10 cellular contexts compared by ENCODE assay signal in the genomic region with DNA sequence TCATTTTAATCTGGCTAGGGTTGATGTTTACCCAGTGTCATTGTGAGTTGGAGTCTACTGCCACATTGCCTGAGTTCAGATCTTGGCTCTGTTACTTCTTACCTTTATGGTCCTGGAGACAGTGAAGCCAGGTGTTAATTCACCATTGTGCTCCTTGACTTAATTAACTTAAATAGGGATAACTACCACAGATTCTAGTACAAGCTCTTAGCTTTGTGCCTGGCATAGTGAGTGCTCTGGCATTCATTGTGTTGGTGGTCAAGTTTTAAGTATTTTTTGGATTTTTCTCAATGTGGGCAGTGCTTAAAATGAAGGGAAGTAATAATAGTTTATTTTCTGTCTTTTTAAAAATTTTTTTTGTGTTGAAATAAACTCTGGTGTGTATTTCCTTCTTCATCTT. TPM values are rescaled to one million over a fixed set of nuclear protein-coding genes. Genes with fewer than 3 reads are reported as not detected.
A peak's percentile ranks its signal among the peaks of the same experiment; 100 is the strongest.
DNase-seq lines count a peak whose midpoint lies in the region; FAIRE-seq and TF ChIP-seq lines count a peak whose summit lies in the region.
"Had no signal": no experiment of that assay in that cellular context is flagged by ENCODE, and none has a peak within 500 bp of the region (broad histone marks: within the 10 kb centered on the region; RNA-seq: fewer than 3 reads in every experiment).

No MANE protein-coding gene starts in this region.

- no peaks in the 10 kb centered on the region for H3K9me2 ChIP-seq in OCI-LY7 (ENCODE audit: insufficient read depth, low read length)

- H3K9ac ChIP-seq in H1 (replicated peaks in 1 of 4; ENCODE audit: extremely low read depth in 1 of 4, low read depth in 3 of 4, low read length in 3 of 4), result no peak overlapping the region

- peaks cover 85% of the 10 kb centered on the region for H3K36me3 ChIP-seq in OCI-LY7 (ENCODE audit: insufficient read depth, low read length)
- H3K36me3 ChIP-seq in H1 (ENCODE audit: control insufficient read depth in 2 of 4, insufficient read depth in 4 of 4, low read length in 3 of 4), result peaks cover 5 to 49% (median 7%) of the 10 kb centered on the region in 4 experiments; a peak in 6 of 8 replicates
- H3K36me3 ChIP-seq in osteoblast (ENCODE audit: insufficient read depth, low read length), result peaks cover 59% of the 10 kb centered on the region

- CTCF ChIA-PET in OCI-LY7 (lab: Charles Lee; ENCODE audit: unreplicated experiment), result no interaction called here
- CTCF ChIA-PET in H1 (lab: Charles Lee; ENCODE audit: partially characterized antibody), result interaction anchor here (1.1 kb wide), 1 partner anchor 162 kb away, joined by 3 read pairs; no protein-coding TSS in a partner anchor
- CTCF ChIA-PET in RWPE1 (lab: Yijun Ruan, JAX), result no interaction called here

- POLR2A ChIA-PET in OCI-LY7 (lab: Charles Lee) (interaction anchor here (0.6 kb wide), 1 partner anchor 127 kb away, joined by 5 read pairs; no protein-coding TSS in a partner anchor), H1 (lab: Charles Lee; ENCODE audit: partially characterized antibody) (interaction anchor here (1.1 to 9.2 kb wide), 3 partner anchors 15 to 161 kb away, joined by 3 to 94 read pairs (median 3); no protein-coding TSS in a partner anchor), RWPE1 (lab: Yijun Ruan, JAX; ENCODE audit: low non-redundant PET) (no interaction called here)

- 0 out of 2 replicates have a peak overlapping the region, but pooled peaks have one; percentile 67 for H3K4me3 ChIP-seq in GM12865 (ENCODE audit: low read depth, low read length)
- H3K4me3 ChIP-seq in OCI-LY7 (ENCODE audit: low read depth, low read length, poor library complexity, severe bottlenecking), result peak overlapping the region; percentile 92
- H3K4me3 ChIP-seq in H1 (ENCODE audit: extremely low read depth in 1 of 4, insufficient read depth in 2 of 4, low read depth in 3 of 4, low read length in 4 of 4), result peak overlapping the region in 1 of 4 experiments; percentile 85; a peak in 2 of 8 replicates
- H3K4me3 ChIP-seq in osteoblast (ENCODE audit: insufficient read depth, low read length), result no peak overlapping the region

- TF ChIP-seq CTCF in GM12865 (IDR thresholded peaks at IDR 0.05; ENCODE audit: insufficient read depth, low read depth, low read length, missing control alignments), result no peak
- no peak for TF ChIP-seq CTCF in OCI-LY7 (conservative IDR thresholded peaks at IDR 0.05; ENCODE audit: low read length)
- no peak for TF ChIP-seq CTCF in H1 (IDR thresholded peaks at IDR 0.05; ENCODE audit: control extremely low read depth in 1 of 3, insufficient read depth in 1 of 3, low read depth in 1 of 3, low read length in 3 of 3)
- TF ChIP-seq CTCF in osteoblast (IDR thresholded peaks at IDR 0.05; ENCODE audit: extremely low read depth, low read depth, low read length), result no peak
- TF ChIP-seq CTCF in RWPE1 (conservative IDR thresholded peaks at IDR 0.05; ENCODE audit: low read depth), result no peak

- TF ChIP-seq EP300 in H1 (IDR thresholded peaks at IDR 0.05; ENCODE audit: borderline replicate concordance in 1 of 2, low read depth in 2 of 2, low read length in 2 of 2), result no peak

- H3K14ac ChIP-seq in H1 (ENCODE audit: insufficient read length), result no peak overlapping the region

- H4K91ac ChIP-seq in H1 (replicated peaks; ENCODE audit: insufficient read length, low read length), result no peak overlapping the region

- H3K79me2 ChIP-seq in OCI-LY7 (ENCODE audit: insufficient read depth, low read depth, low read length) (peaks cover 94% of the 10 kb centered on the region), H1 (ENCODE audit: control insufficient read depth in 1 of 2, insufficient read depth in 2 of 2, low read length in 2 of 2) (peaks cover 64 to 91% of the 10 kb centered on the region in 2 experiments), osteoblast (ENCODE audit: insufficient read depth, low read length) (peaks cover 95% of the 10 kb centered on the region)

- H3K27me3 ChIP-seq in H1 (replicated peaks in 1 of 4; ENCODE audit: control insufficient read depth in 3 of 4, extremely low read depth in 1 of 4, insufficient read depth in 3 of 4, low read length in 3 of 4) (no peaks in the 10 kb centered on the region), osteoblast (ENCODE audit: insufficient read depth, low read length) (no peaks in the 10 kb centered on the region)

- no peak for TF ChIP-seq RAD21 in H1 (IDR thresholded peaks at IDR 0.05 in 1 of 2, conservative IDR thresholded peaks at IDR 0.05 in 1 of 2; ENCODE audit: low read depth in 2 of 2, low read length in 2 of 2)

- DNase-seq in GM12865 (ENCODE audit: low read depth) (no peak), OCI-LY7 (ENCODE audit: low spot score) (no peak), H1 (ENCODE audit: low read depth in 1 of 2, low spot score in 2 of 2) (no peak), osteoblast (ENCODE audit: insufficient read length, low spot score, missing footprints) (no peak), RWPE1 (ENCODE audit: low spot score) (no peak), DMS53 treated with DMSO at 0.1 percent for 48 hours (lab: John Stamatoyannopoulos, UW; ENCODE audit: unreplicated experiment) (no peak)
- DNase-seq in activated effector memory CD4-positive, alpha-beta T cell treated with Interleukin-2 at 50 U/mL for 16 hours, result no peak
- DNase-seq: NCI-H2029 treated with DMSO at 0.1 percent for 48 hours, Right ventricle myocardium superior had no signal

- no peak overlapping the region for H3K56ac ChIP-seq in H1 (replicated peaks; ENCODE audit: insufficient read length, low read depth, low read length)

- H2BK15ac ChIP-seq in H1 (ENCODE audit: low read length), result no peak overlapping the region

- H3K18ac ChIP-seq in H1 (ENCODE audit: extremely low read depth, low read length), result no peak overlapping the region

- no peak overlapping the region for H2BK12ac ChIP-seq in H1 (ENCODE audit: low read depth, low read length)

- intact Hi-C loops in OCI-LY7 (cut with micrococcal nuclease; ENCODE audit: unreplicated experiment), result loop anchor here (10.0 kb wide), 3 partner anchors 1649 to 1849 kb away; a partner anchor contains a TSS

- peak overlapping the region; percentile 89 for H3K4me2 ChIP-seq in OCI-LY7 (ENCODE audit: low read length)
- H3K4me2 ChIP-seq in H1 (ENCODE audit: insufficient read depth in 1 of 2, low read depth in 2 of 2, low read length in 2 of 2), result peak overlapping the region; percentile 22 to 95; a peak in 3 of 4 replicates
- peak overlapping the region; percentile 99 for H3K4me2 ChIP-seq in osteoblast (ENCODE audit: insufficient read depth, low read length)

- no peak overlapping the region for H3K4ac ChIP-seq in H1 (replicated peaks; ENCODE audit: insufficient read length, low read depth, low read length)

- H4K8ac ChIP-seq in H1 (ENCODE audit: extremely low read depth, insufficient read depth, low read length), result no peak overlapping the region

- no peak for TF ChIP-seq POLR2A in H1 (IDR thresholded peaks at IDR 0.05; ENCODE audit: control extremely low read depth in 1 of 2, low read depth in 2 of 2, low read length in 2 of 2)

- no peak overlapping the region for H2BK120ac ChIP-seq in H1 (replicated peaks; ENCODE audit: low read depth, low read length)

- H3K79me1 ChIP-seq in H1 (ENCODE audit: low read depth, low read length), result no peaks in the 10 kb centered on the region; the same call in 1 of the 2 replicates

- no peak overlapping the region for H4K5ac ChIP-seq in H1 (ENCODE audit: insufficient read length, low read depth, low read length)

- H3K23ac ChIP-seq in H1 (ENCODE audit: insufficient read length), result no peak overlapping the region

- no peak overlapping the region for H3K27ac ChIP-seq in OCI-LY7 (ENCODE audit: low read depth, low read length, poor library complexity, severe bottlenecking)
- no peak overlapping the region for H3K27ac ChIP-seq in H1 (ENCODE audit: low read depth, low read length)
- peak overlapping the region; percentile 46 for H3K27ac ChIP-seq in osteoblast (ENCODE audit: low read depth, low read length)
- no peak overlapping the region for H3K27ac ChIP-seq in RWPE1

- no peak overlapping the region for H2AK5ac ChIP-seq in H1 (ENCODE audit: low read depth, low read length)

- peaks cover 66% of the 10 kb centered on the region for H4K20me1 ChIP-seq in OCI-LY7 (ENCODE audit: insufficient read depth, low read length)
- peaks cover 36 to 38% of the 10 kb centered on the region in 2 experiments for H4K20me1 ChIP-seq in H1 (replicated peaks in 1 of 2; ENCODE audit: control insufficient read depth in 1 of 2, insufficient read depth in 2 of 2, low read length in 2 of 2)
- peaks cover 81% of the 10 kb centered on the region for H4K20me1 ChIP-seq in osteoblast (ENCODE audit: insufficient read depth, low read length)

- H3K4me1 ChIP-seq in OCI-LY7 (ENCODE audit: insufficient read depth, low read length, poor library complexity, severe bottlenecking) (peaks cover 61% of the 10 kb centered on the region), H1 (replicated peaks in 1 of 4; ENCODE audit: control insufficient read depth in 3 of 4, insufficient read depth in 4 of 4, low read length in 3 of 4) (peaks cover 0 to 9% (median 5%) of the 10 kb centered on the region in 4 experiments; a peak in 5 of 7 replicates), osteoblast (ENCODE audit: insufficient read depth, low read length) (peaks cover 66% of the 10 kb centered on the region)

- no peak for FAIRE-seq in H1 (lab: Jason Lieb, UNC)
- FAIRE-seq: G401.6 had no signal

- no peak overlapping the region for H2BK5ac ChIP-seq in H1 (ENCODE audit: low read depth, low read length)

- no peak overlapping the region for H2AFZ ChIP-seq in OCI-LY7 (ENCODE audit: low read length)
- H2AFZ ChIP-seq in H1 (ENCODE audit: low read length), result no peak overlapping the region
- no peak overlapping the region for H2AFZ ChIP-seq in osteoblast (ENCODE audit: low read length)

- H3K9me3 ChIP-seq in OCI-LY7 (ENCODE audit: low read length), result no peaks in the 10 kb centered on the region
- H3K9me3 ChIP-seq in H1 (ENCODE audit: insufficient read depth in 2 of 2, low read depth in 1 of 2, low read length in 1 of 2), result no peaks in the 10 kb centered on the region
- no peaks in the 10 kb centered on the region for H3K9me3 ChIP-seq in osteoblast (ENCODE audit: low read depth, low read length)

- BruUV-seq in OCI-LY7 (replicated peaks; lab: Mats Ljungman, UMichigan), result no TSS peak

- no peak overlapping the region for H2BK20ac ChIP-seq in H1 (ENCODE audit: low read length)

- H3K23me2 ChIP-seq in H1 (ENCODE audit: low read depth, low read length), result peaks cover 7% of the 10 kb centered on the region

RNA-seq across cellular contexts. Expression of a gene that starts 4.6 kb away (rescaled TPM):
- 50.9 and 51.5 TPM in 2 replicates for total RNA-seq in OCI-LY7 (2014; rRNA removed; shearing (Covaris generic))
- total RNA-seq in OCI-LY7 (2022) (71.5 and 77.9 TPM in 2 replicates), osteoblast (86.3 and 93.4 TPM in 2 replicates)
- total RNA-seq in H1 (2021; fragmentation: NEBNext Ultra II Directional; extraction: Animal tissue kit (Norgen Biotek cat#: 25700)), result 63.1 and 66.1 TPM in 2 replicates
- polyA plus RNA-seq in H1 (2011; rRNA removed), result 11.6 and 11.9 TPM in 2 replicates
- polyA plus RNA-seq in H1 (2011; cell fraction: cytosol; rRNA removed), result 16.9 TPM
- 9.7 TPM for polyA plus RNA-seq in H1 (2011; cell fraction: nucleus; rRNA removed)
- polyA plus RNA-seq in H1 (2012, experiment 1 of 2), result 14.3 to 21.6 TPM (median 17.4 TPM) in 4 replicates
- 3.4 TPM for polyA plus RNA-seq in H1 (2012, experiment 2 of 2)
- polyA plus RNA-seq in H1 (2013, experiment 1 of 2), result 22.2 TPM
- 21.7 TPM for polyA plus RNA-seq in H1 (2013, experiment 2 of 2)
- polyA minus RNA-seq in H1 (2011; rRNA and poly(A)+ RNA removed), result 38.0 and 41.9 TPM in 2 replicates
- 29.7 TPM for polyA minus RNA-seq in H1 (2011; cell fraction: cytosol; rRNA and poly(A)+ RNA removed)
- polyA minus RNA-seq in H1 (2011; cell fraction: nucleus; rRNA and poly(A)+ RNA removed), result 26.0 TPM
